ENCODE assay signal across 1 cellular context in the genomic region with DNA sequence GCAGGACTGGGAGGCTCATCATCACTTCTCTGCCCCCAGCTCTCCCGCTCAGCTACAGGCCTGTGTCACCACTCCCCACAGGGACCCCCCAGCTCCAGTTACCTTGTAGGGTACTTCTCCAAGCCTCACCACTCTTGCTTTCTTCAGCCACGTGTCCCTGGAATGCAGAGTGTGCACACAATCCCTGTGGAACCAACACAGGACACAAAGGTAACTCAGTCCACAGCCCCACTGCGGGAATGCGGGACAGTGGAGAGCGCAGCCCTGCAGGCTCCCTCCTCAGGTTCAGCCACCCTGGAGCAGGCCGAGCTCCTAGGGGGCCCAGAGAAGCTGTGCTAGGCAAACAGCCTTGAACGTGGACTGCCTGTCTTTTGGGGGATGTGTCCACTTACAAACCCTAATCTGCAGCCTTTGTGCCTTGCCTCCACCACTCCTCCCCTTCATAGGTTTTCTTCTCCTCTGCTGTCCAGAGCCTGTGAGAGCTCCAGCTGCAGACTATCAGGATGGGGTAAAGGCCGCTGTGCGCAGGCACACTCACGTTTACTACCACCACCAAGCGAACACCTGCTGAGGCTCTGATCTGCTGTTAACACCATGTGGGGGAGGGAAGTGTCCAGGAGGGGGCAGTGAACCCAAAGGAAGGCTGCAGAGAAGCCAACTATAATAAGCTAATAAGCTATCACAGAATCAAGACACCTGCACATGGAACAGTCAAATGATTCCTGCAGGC.
TF ChIP-seq lines count a peak whose summit lies in the region.

No MANE protein-coding gene starts in this region.

TF ChIP-seq in WTC11, 78 proteins besides CTCF, POLR2A, EP300 and RAD21 (continued from another document):
- TF ChIP-seq USF2 (CRISPR knock-in tag; IDR thresholded peaks at IDR 0.05), result no peak
- TF ChIP-seq TCF7 (CRISPR knock-in tag; IDR thresholded peaks at IDR 0.05; ENCODE audit: low read depth), result no peak
TF ChIP-seq in WTC11: peak in this region for 0.
